In the genomic region with DNA sequence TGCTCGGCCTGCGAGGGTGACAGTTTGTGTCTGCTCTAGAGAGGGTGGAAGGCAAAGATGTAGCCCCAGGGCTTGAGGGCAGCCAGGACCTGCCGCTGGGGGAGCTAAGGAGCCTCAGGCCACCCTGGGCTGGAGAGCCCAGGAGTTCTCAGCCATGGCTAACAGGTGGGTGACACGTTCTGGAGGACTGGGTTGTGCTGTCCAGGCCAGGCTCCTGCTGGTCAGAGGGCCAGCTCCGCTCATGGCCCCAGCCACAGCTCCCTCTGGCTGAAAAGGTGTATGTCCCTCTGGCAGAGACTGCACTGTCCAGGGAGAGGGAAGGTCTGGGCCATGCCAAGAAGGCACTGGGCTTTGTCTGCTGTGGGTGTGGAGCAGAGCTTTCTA, we compare ENCODE assay signal across 1 cellular context.
TF ChIP-seq lines count a peak whose summit lies in the region.

No MANE protein-coding gene starts in this region.

TF ChIP-seq in HepG2, 621 proteins besides CTCF, POLR2A, EP300 and RAD21 (continued from another document):
- TF ChIP-seq, protein P1, sequence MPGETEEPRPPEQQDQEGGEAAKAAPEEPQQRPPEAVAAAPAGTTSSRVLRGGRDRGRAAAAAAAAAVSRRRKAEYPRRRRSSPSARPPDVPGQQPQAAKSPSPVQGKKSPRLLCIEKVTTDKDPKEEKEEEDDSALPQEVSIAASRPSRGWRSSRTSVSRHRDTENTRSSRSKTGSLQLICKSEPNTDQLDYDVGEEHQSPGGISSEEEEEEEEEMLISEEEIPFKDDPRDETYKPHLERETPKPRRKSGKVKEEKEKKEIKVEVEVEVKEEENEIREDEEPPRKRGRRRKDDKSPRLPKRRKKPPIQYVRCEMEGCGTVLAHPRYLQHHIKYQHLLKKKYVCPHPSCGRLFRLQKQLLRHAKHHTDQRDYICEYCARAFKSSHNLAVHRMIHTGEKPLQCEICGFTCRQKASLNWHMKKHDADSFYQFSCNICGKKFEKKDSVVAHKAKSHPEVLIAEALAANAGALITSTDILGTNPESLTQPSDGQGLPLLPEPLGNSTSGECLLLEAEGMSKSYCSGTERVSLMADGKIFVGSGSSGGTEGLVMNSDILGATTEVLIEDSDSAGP (CRISPR knock-in tag; IDR thresholded peaks at IDR 0.05; ENCODE audit: borderline replicate concordance): peak; percentile 55; the same call in 1 of the 2 replicates
- TF ChIP-seq, protein P2, sequence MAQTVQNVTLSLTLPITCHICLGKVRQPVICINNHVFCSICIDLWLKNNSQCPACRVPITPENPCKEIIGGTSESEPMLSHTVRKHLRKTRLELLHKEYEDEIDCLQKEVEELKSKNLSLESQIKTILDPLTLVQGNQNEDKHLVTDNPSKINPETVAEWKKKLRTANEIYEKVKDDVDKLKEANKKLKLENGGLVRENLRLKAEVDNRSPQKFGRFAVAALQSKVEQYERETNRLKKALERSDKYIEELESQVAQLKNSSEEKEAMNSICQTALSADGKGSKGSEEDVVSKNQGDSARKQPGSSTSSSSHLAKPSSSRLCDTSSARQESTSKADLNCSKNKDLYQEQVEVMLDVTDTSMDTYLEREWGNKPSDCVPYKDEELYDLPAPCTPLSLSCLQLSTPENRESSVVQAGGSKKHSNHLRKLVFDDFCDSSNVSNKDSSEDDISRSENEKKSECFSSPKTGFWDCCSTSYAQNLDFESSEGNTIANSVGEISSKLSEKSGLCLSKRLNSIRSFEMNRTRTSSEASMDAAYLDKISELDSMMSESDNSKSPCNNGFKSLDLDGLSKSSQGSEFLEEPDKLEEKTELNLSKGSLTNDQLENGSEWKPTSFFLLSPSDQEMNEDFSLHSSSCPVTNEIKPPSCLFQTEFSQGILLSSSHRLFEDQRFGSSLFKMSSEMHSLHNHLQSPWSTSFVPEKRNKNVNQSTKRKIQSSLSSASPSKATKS (CRISPR knock-in tag; IDR thresholded peaks at IDR 0.05): no peak
- peak; percentile 27; the same call in 1 of the 2 replicates for TF ChIP-seq SAP130 (CRISPR knock-in tag; IDR thresholded peaks at IDR 0.05; ENCODE audit: low read depth)
- no peak for TF ChIP-seq ZNF879 (CRISPR knock-in tag; IDR thresholded peaks at IDR 0.05)
- TF ChIP-seq ZFP36 (IDR thresholded peaks at IDR 0.05; ENCODE audit: borderline replicate concordance, low read depth, low read length, partially characterized antibody): no peak
- TF ChIP-seq KLF13 (CRISPR knock-in tag; IDR thresholded peaks at IDR 0.05): 0 out of 2 replicates have a peak, but pooled peaks have one; percentile 60
- no peak for TF ChIP-seq ZBTB38 (CRISPR knock-in tag; IDR thresholded peaks at IDR 0.05)
- TF ChIP-seq KDM4B (CRISPR knock-in tag; IDR thresholded peaks at IDR 0.05): no peak
- no peak for TF ChIP-seq ZMYM4 (CRISPR knock-in tag; IDR thresholded peaks at IDR 0.05)
- peak; percentile 33 for TF ChIP-seq RBM39 (IDR thresholded peaks at IDR 0.05; ENCODE audit: low read depth, low read length, poor library complexity, severe bottlenecking)
- 0 out of 2 replicates have a peak, but pooled peaks have one; percentile 25 for TF ChIP-seq PHF21A (CRISPR knock-in tag; IDR thresholded peaks at IDR 0.05)
- TF ChIP-seq ZNF350 (CRISPR knock-in tag; IDR thresholded peaks at IDR 0.05; ENCODE audit: borderline replicate concordance, low read depth): no peak
- TF ChIP-seq NFKBIZ (CRISPR knock-in tag; IDR thresholded peaks at IDR 0.05): no peak
- TF ChIP-seq ZNF501 (CRISPR knock-in tag; IDR thresholded peaks at IDR 0.05): no peak
- no peak for TF ChIP-seq ZNF749 (CRISPR knock-in tag; IDR thresholded peaks at IDR 0.05; ENCODE audit: borderline replicate concordance)
- TF ChIP-seq JUND (CRISPR knock-in tag; IDR thresholded peaks at IDR 0.05): no peak
- no peak for TF ChIP-seq NCOR1 (IDR thresholded peaks at IDR 0.05; ENCODE audit: borderline replicate concordance, low read length)
- TF ChIP-seq ZNF510 (CRISPR knock-in tag; IDR thresholded peaks at IDR 0.05; ENCODE audit: low read depth): no peak
- no peak for TF ChIP-seq ZSCAN9 (CRISPR knock-in tag; IDR thresholded peaks at IDR 0.05; ENCODE audit: borderline replicate concordance)
- TF ChIP-seq, protein P3, sequence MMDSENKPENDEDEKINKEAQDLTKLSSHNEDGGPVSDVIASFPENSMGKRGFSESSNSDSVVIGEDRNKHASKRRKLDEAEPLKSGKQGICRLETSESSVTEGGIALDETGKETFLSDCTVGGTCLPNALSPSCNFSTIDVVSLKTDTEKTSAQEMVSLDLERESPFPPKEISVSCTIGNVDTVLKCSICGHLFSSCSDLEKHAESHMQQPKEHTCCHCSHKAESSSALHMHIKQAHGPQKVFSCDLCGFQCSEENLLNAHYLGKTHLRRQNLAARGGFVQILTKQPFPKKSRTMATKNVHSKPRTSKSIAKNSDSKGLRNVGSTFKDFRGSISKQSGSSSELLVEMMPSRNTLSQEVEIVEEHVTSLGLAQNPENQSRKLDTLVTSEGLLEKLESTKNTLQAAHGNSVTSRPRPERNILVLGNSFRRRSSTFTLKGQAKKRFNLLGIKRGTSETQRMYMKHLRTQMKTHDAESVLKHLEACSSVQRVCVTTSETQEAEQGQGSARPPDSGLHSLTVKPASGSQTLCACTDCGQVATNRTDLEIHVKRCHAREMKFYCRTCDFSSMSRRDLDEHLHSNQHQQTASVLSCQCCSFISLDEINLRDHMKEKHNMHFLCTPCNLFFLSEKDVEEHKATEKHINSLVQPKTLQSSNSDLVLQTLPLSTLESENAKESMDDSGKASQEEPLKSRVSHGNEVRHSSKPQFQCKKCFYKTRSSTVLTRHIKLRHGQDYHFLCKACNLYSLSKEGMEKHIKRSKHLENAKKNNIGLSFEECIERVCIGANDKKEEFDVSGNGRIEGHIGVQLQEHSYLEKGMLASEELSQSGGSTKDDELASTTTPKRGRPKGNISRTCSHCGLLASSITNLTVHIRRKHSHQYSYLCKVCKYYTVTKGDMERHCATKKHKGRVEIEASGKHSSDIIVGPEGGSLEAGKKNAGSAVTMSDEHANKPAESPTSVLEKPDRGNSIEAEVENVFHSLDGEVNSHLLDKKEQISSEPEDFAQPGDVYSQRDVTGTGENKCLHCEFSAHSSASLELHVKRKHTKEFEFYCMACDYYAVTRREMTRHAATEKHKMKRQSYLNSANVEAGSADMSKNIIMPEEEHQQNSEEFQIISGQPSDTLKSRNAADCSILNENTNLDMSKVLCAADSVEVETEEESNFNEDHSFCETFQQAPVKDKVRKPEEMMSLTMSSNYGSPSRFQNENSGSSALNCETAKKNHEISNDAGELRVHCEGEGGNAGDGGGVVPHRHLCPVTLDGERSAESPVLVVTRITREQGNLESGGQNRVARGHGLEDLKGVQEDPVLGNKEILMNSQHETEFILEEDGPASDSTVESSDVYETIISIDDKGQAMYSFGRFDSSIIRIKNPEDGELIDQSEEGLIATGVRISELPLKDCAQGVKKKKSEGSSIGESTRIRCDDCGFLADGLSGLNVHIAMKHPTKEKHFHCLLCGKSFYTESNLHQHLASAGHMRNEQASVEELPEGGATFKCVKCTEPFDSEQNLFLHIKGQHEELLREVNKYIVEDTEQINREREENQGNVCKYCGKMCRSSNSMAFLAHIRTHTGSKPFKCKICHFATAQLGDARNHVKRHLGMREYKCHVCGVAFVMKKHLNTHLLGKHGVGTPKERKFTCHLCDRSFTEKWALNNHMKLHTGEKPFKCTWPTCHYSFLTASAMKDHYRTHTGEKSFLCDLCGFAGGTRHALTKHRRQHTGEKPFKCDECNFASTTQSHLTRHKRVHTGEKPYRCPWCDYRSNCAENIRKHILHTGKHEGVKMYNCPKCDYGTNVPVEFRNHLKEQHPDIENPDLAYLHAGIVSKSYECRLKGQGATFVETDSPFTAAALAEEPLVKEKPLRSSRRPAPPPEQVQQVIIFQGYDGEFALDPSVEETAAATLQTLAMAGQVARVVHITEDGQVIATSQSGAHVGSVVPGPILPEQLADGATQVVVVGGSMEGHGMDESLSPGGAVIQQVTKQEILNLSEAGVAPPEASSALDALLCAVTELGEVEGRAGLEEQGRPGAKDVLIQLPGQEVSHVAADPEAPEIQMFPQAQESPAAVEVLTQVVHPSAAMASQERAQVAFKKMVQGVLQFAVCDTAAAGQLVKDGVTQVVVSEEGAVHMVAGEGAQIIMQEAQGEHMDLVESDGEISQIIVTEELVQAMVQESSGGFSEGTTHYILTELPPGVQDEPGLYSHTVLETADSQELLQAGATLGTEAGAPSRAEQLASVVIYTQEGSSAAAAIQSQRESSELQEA (CRISPR knock-in tag; IDR thresholded peaks at IDR 0.05; ENCODE audit: not compliant biosample characterization): peak; percentile 44
- TF ChIP-seq KDM2A (CRISPR knock-in tag; IDR thresholded peaks at IDR 0.05; ENCODE audit: borderline replicate concordance, low read depth): 0 out of 2 replicates have a peak, but pooled peaks have one; percentile 43
- TF ChIP-seq ETV5 (CRISPR knock-in tag; IDR thresholded peaks at IDR 0.05; ENCODE audit: borderline replicate concordance): 0 out of 2 replicates have a peak, but pooled peaks have one; percentile 26
- TF ChIP-seq TEAD3 (CRISPR knock-in tag; optimal IDR thresholded peaks at IDR 0.05; ENCODE audit: borderline replicate concordance): peak; percentile 40
- TF ChIP-seq SNRNP70 (IDR thresholded peaks at IDR 0.05; ENCODE audit: low read depth, low read length): no peak
- TF ChIP-seq NFIC (IDR thresholded peaks at IDR 0.05; ENCODE audit: low read length): no peak
- TF ChIP-seq, protein P4, sequence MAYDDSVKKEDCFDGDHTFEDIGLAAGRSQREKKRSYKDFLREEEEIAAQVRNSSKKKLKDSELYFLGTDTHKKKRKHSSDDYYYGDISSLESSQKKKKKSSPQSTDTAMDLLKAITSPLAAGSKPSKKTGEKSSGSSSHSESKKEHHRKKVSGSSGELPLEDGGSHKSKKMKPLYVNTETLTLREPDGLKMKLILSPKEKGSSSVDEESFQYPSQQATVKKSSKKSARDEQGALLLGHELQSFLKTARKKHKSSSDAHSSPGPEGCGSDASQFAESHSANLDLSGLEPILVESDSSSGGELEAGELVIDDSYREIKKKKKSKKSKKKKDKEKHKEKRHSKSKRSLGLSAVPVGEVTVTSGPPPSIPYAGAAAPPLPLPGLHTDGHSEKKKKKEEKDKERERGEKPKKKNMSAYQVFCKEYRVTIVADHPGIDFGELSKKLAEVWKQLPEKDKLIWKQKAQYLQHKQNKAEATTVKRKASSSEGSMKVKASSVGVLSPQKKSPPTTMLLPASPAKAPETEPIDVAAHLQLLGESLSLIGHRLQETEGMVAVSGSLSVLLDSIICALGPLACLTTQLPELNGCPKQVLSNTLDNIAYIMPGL (CRISPR knock-in tag; IDR thresholded peaks at IDR 0.05; ENCODE audit: borderline replicate concordance in 1 of 2, low read depth in 1 of 2): peak; percentile 51 to 56; a peak in 2 of 4 replicates
- TF ChIP-seq GPN1 (CRISPR knock-in tag; IDR thresholded peaks at IDR 0.05; ENCODE audit: borderline replicate concordance): no peak
